Comparison of ENCODE assay signal across 38 cellular contexts in genomic region chr20:305745-306144, GRCh38. TPM values are rescaled to one million over a fixed set of nuclear protein-coding genes. Genes with fewer than 3 reads are reported as not detected.
"Had no signal": no experiment of that assay in that cellular context is flagged by ENCODE, and none has a peak within 500 bp of the region (broad histone marks: within the 10 kb centered on the region; RNA-seq: fewer than 3 reads in every experiment).

No MANE protein-coding gene starts in this region.

- H3K4me3 Mint-ChIP-seq: activated B cell treated with CpG ODN at 0.5 μM for 24 hours; activated CD4-positive, alpha-beta memory T cell treated with anti-CD3 and anti-CD28 coated beads for 36 hours; activated CD4-positive, alpha-beta T cell treated with anti-CD3 and anti-CD28 coated beads, Interleukin-2, amount 10 ng/mL, durations not matched to agents 24 days and 14 days; activated CD8-positive, alpha-beta T cell treated with anti-CD3 and anti-CD28 coated beads for 36 hours; activated naive CD4-positive, alpha-beta T cell treated with anti-CD3 and anti-CD28 coated beads, Interleukin-2, amount 10 ng/mL, durations not matched to agents 7 days and 5 days; activated naive CD4-positive, alpha-beta T cell treated with anti-CD3 and anti-CD28 coated beads, Interleukin-2, amount 50 U/mL, for 24 hours; activated naive CD8-positive, alpha-beta T cell; activated naive CD8-positive, alpha-beta T cell treated with anti-CD3 and anti-CD28 coated beads, Interleukin-2, amount 10 ng/mL, durations not matched to agents 7 days and 5 days; activated naive CD8-positive, alpha-beta T cell treated with anti-CD3 and anti-CD28 coated beads, Interleukin-2, amount 50 U/mL, for 24 hours; activated T-cell treated with anti-CD3 and anti-CD28 coated beads, Interleukin-2, amount 50 U/mL, for 4 hours; activated T-cell treated with anti-CD3 and anti-CD28 coated beads, Interleukin-2, amount 50 U/mL, for 72 hours; activated T-helper 1 cell treated with anti-CD3 and anti-CD28 coated beads, Interleukin-12 subunit alpha, Interleukin-12 subunit beta, Interleukin-2, Interleukin-4 antibody, amounts not matched to agents 30 ng/mL and 10 ng/mL and 1 ng/mL, durations not matched to agents 14 hours and 24 hours and 36 hours; activated T-helper 17 cell treated with anti-CD3 and anti-CD28 coated beads, Interleukin-2, amount 50 U/mL, for 72 hours; T-helper 1 cell treated with Interleukin-12 subunit alpha and Interleukin-12 subunit beta and Interleukin-4 antibody, amounts not matched to agents 30 μg/mL and 1 μg/mL, for 36 hours; T-helper 2 cell treated with Interferon-gamma antibody and Interleukin-4, amounts not matched to agents 5 μg/mL and 100 μg/mL, for 36 hours had no signal

- H3K9me3 ChIP-seq: ascending aorta, breast epithelium had no signal

- H3K27ac Mint-ChIP-seq: activated B cell treated with CpG ODN at 0.5 μM for 24 hours; activated CD4-positive, alpha-beta memory T cell treated with anti-CD3 and anti-CD28 coated beads for 36 hours; activated CD8-positive, alpha-beta T cell treated with anti-CD3 and anti-CD28 coated beads for 36 hours; activated naive CD4-positive, alpha-beta T cell treated with anti-CD3 and anti-CD28 coated beads, Interleukin-2, amount 10 ng/mL, durations not matched to agents 7 days and 5 days; activated naive CD4-positive, alpha-beta T cell treated with anti-CD3 and anti-CD28 coated beads, Interleukin-2, amount 50 U/mL, for 24 hours; activated naive CD8-positive, alpha-beta T cell; activated naive CD8-positive, alpha-beta T cell treated with anti-CD3 and anti-CD28 coated beads, Interleukin-2, amount 10 ng/mL, durations not matched to agents 7 days and 5 days; activated naive CD8-positive, alpha-beta T cell treated with anti-CD3 and anti-CD28 coated beads, Interleukin-2, amount 50 U/mL, for 24 hours; activated T-cell treated with anti-CD3 and anti-CD28 coated beads, Interleukin-2, amount 50 U/mL, for 72 hours; activated T-helper 1 cell treated with anti-CD3 and anti-CD28 coated beads, Interleukin-12 subunit alpha, Interleukin-12 subunit beta, Interleukin-2, Interleukin-4 antibody, amounts not matched to agents 30 ng/mL and 10 ng/mL and 1 ng/mL, durations not matched to agents 14 hours and 24 hours and 36 hours; activated T-helper 17 cell treated with anti-CD3 and anti-CD28 coated beads, Interleukin-2, amount 50 U/mL, for 72 hours; T-helper 1 cell treated with Interleukin-12 subunit alpha and Interleukin-12 subunit beta and Interleukin-4 antibody, amounts not matched to agents 30 μg/mL and 1 μg/mL, for 36 hours; T-helper 2 cell treated with Interferon-gamma antibody and Interleukin-4, amounts not matched to agents 5 μg/mL and 100 μg/mL, for 36 hours had no signal

- H3K27me3 Mint-ChIP-seq: activated B cell treated with CpG ODN at 0.5 μM for 24 hours; activated CD4-positive, alpha-beta memory T cell treated with anti-CD3 and anti-CD28 coated beads for 36 hours; activated CD4-positive, alpha-beta T cell treated with anti-CD3 and anti-CD28 coated beads, Interleukin-2, amount 10 ng/mL, durations not matched to agents 24 days and 14 days; activated CD8-positive, alpha-beta T cell treated with anti-CD3 and anti-CD28 coated beads for 36 hours; activated naive CD4-positive, alpha-beta T cell treated with anti-CD3 and anti-CD28 coated beads, Interleukin-2, amount 50 U/mL, for 24 hours; activated naive CD8-positive, alpha-beta T cell; activated naive CD8-positive, alpha-beta T cell treated with anti-CD3 and anti-CD28 coated beads, Interleukin-2, amount 10 ng/mL, durations not matched to agents 7 days and 5 days; activated naive CD8-positive, alpha-beta T cell treated with anti-CD3 and anti-CD28 coated beads, Interleukin-2, amount 50 U/mL, for 24 hours; activated T-helper 17 cell treated with anti-CD3 and anti-CD28 coated beads, Interleukin-2, amount 50 U/mL, for 72 hours had no signal

- H3K4me3 ChIP-seq: ascending aorta, breast epithelium had no signal

- FAIRE-seq: TTC549 had no signal

- H3K36me3 Mint-ChIP-seq: activated naive CD4-positive, alpha-beta T cell treated with anti-CD3 and anti-CD28 coated beads, Interleukin-2, amount 50 U/mL, for 24 hours; activated naive CD8-positive, alpha-beta T cell had no signal

- H3K27ac ChIP-seq: ascending aorta, brain microvascular endothelial cell, breast epithelium, VCaP had no signal

- ATAC-seq: activated CD8-positive, alpha-beta T cell treated with anti-CD3 and anti-CD28 coated beads for 36 hours; activated naive CD8-positive, alpha-beta T cell treated with anti-CD3 and anti-CD28 coated beads, Interleukin-2, amount 50 U/mL, for 24 hours; activated T-cell treated with anti-CD3 and anti-CD28 coated beads, Interleukin-2, amount 50 U/mL, for 4 hours; activated T-cell treated with anti-CD3 and anti-CD28 coated beads, Interleukin-2, amount 50 U/mL, for 72 hours; activated T-helper 17 cell treated with anti-CD3 and anti-CD28 coated beads, Interleukin-2, amount 50 U/mL, for 72 hours had no signal

- H3K27me3 ChIP-seq: ascending aorta, brain microvascular endothelial cell, breast epithelium had no signal

- DNase-seq: activated B cell treated with CpG ODN at 0.5 μM for 24 hours; activated CD4-positive, alpha-beta memory T cell treated with anti-CD3 and anti-CD28 coated beads for 36 hours; activated CD4-positive, alpha-beta T cell treated with anti-CD3 and anti-CD28 coated beads for 4 hours; activated CD4-positive, alpha-beta T cell treated with anti-CD3 and anti-CD28 coated beads, Interleukin-2, amount 10 ng/mL, durations not matched to agents 24 days and 14 days; activated CD4-positive, alpha-beta T cell treated with anti-CD3 and anti-CD28 coated beads, Interleukin-2, amount 50 U/mL, for 1 hour; activated CD4-positive, alpha-beta T cell treated with anti-CD3 and anti-CD28 coated beads, Interleukin-2, amount 50 U/mL, for 4 hours; activated CD4-positive, CD25-positive, alpha-beta regulatory T cell treated with anti-CD3 and anti-CD28 coated beads, Interleukin-2, amount 50 U/mL, for 72 hours; activated CD8-positive, alpha-beta memory T cell treated with anti-CD3 and anti-CD28 coated beads, Interleukin-2, amount 50 U/mL, for 4 hours; activated CD8-positive, alpha-beta T cell treated with anti-CD3 and anti-CD28 coated beads for 36 hours; activated effector memory CD4-positive, alpha-beta T cell treated with anti-CD3 and anti-CD28 coated beads, Interleukin-2, amount 50 U/mL, for 16 hours; activated naive CD4-positive, alpha-beta T cell treated with anti-CD3 and anti-CD28 coated beads, Interleukin-2, amount 10 ng/mL, durations not matched to agents 7 days and 5 days; activated naive CD4-positive, alpha-beta T cell treated with Interleukin-2 at 50 U/mL for 16 hours; activated naive CD8-positive, alpha-beta T cell treated with anti-CD3 and anti-CD28 coated beads, Interleukin-2, amount 10 ng/mL, durations not matched to agents 7 days and 5 days; activated naive CD8-positive, alpha-beta T cell treated with anti-CD3 and anti-CD28 coated beads, Interleukin-2, amount 50 U/mL, for 24 hours; activated T-cell treated with anti-CD3 and anti-CD28 coated beads for 4 hours; activated T-cell treated with anti-CD3 and anti-CD28 coated beads, Interleukin-2, amount 50 U/mL, for 1 hour; activated T-cell treated with anti-CD3 and anti-CD28 coated beads, Interleukin-2, amount 50 U/mL, for 4 hours; activated T-cell treated with anti-CD3 and anti-CD28 coated beads, Interleukin-2, amount 50 U/mL, for 72 hours; amygdala; anterior cingulate cortex; brain microvascular endothelial cell; central memory CD4-positive, alpha-beta T cell; T-helper 1 cell; T-helper 2 cell; T-helper 9 cell had no signal

- H3K36me3 ChIP-seq: brain microvascular endothelial cell, breast epithelium had no signal

- H3K9me3 Mint-ChIP-seq: activated B cell treated with CpG ODN at 0.5 μM for 24 hours; activated CD4-positive, alpha-beta memory T cell treated with anti-CD3 and anti-CD28 coated beads for 36 hours; activated CD4-positive, alpha-beta T cell treated with anti-CD3 and anti-CD28 coated beads, Interleukin-2, amount 10 ng/mL, durations not matched to agents 24 days and 14 days; activated CD8-positive, alpha-beta T cell treated with anti-CD3 and anti-CD28 coated beads for 36 hours; activated naive CD4-positive, alpha-beta T cell treated with anti-CD3 and anti-CD28 coated beads, Interleukin-2, amount 10 ng/mL, durations not matched to agents 7 days and 5 days; activated naive CD4-positive, alpha-beta T cell treated with anti-CD3 and anti-CD28 coated beads, Interleukin-2, amount 50 U/mL, for 24 hours; activated naive CD8-positive, alpha-beta T cell treated with anti-CD3 and anti-CD28 coated beads, Interleukin-2, amount 10 ng/mL, durations not matched to agents 7 days and 5 days; activated naive CD8-positive, alpha-beta T cell treated with anti-CD3 and anti-CD28 coated beads, Interleukin-2, amount 50 U/mL, for 24 hours; activated T-cell treated with anti-CD3 and anti-CD28 coated beads, Interleukin-2, amount 50 U/mL, for 4 hours; activated T-helper 1 cell treated with anti-CD3 and anti-CD28 coated beads, Interleukin-12 subunit alpha, Interleukin-12 subunit beta, Interleukin-2, Interleukin-4 antibody, amounts not matched to agents 30 ng/mL and 10 ng/mL and 1 ng/mL, durations not matched to agents 14 hours and 24 hours and 36 hours; activated T-helper 17 cell treated with anti-CD3 and anti-CD28 coated beads, Interleukin-2, amount 50 U/mL, for 72 hours; T-helper 1 cell treated with Interleukin-12 subunit alpha and Interleukin-12 subunit beta and Interleukin-4 antibody, amounts not matched to agents 30 μg/mL and 1 μg/mL, for 36 hours; T-helper 2 cell treated with Interferon-gamma antibody and Interleukin-4, amounts not matched to agents 5 μg/mL and 100 μg/mL, for 36 hours had no signal

- H3K4me1 ChIP-seq: ascending aorta had no signal

RNA-seq across cellular contexts. Expression of gene DEFB132, which starts 48.2 kb away (rescaled TPM):
- total RNA-seq: activated B cell treated with CpG ODN at 0.5 μM for 24 hours; activated CD4-positive, alpha-beta memory T cell treated with anti-CD3 and anti-CD28 coated beads for 36 hours; activated CD4-positive, alpha-beta T cell treated with anti-CD3 and anti-CD28 coated beads, Interleukin-2, amount 10 ng/mL, durations not matched to agents 24 days and 14 days; activated CD8-positive, alpha-beta memory T cell treated with anti-CD3 and anti-CD28 coated beads for 36 hours; activated CD8-positive, alpha-beta T cell treated with anti-CD3 and anti-CD28 coated beads for 36 hours; activated naive CD8-positive, alpha-beta T cell treated with anti-CD3 and anti-CD28 coated beads, Interleukin-2, amount 10 ng/mL, durations not matched to agents 7 days and 5 days; activated T-cell treated with anti-CD3 and anti-CD28 coated beads, Interleukin-2, amount 50 U/mL, for 4 hours; activated T-cell treated with anti-CD3 and anti-CD28 coated beads, Interleukin-2, amount 50 U/mL, for 72 hours; activated T-helper 1 cell treated with anti-CD3 and anti-CD28 coated beads, Interleukin-12 subunit alpha, Interleukin-12 subunit beta, Interleukin-2, Interleukin-4 antibody, amounts not matched to agents 30 ng/mL and 10 ng/mL and 1 ng/mL, durations not matched to agents 14 hours and 24 hours and 36 hours; activated T-helper 17 cell treated with anti-CD3 and anti-CD28 coated beads, Interleukin-2, amount 50 U/mL, for 72 hours; cardiac septum; cerebellum had no signal
